In the genomic region with DNA sequence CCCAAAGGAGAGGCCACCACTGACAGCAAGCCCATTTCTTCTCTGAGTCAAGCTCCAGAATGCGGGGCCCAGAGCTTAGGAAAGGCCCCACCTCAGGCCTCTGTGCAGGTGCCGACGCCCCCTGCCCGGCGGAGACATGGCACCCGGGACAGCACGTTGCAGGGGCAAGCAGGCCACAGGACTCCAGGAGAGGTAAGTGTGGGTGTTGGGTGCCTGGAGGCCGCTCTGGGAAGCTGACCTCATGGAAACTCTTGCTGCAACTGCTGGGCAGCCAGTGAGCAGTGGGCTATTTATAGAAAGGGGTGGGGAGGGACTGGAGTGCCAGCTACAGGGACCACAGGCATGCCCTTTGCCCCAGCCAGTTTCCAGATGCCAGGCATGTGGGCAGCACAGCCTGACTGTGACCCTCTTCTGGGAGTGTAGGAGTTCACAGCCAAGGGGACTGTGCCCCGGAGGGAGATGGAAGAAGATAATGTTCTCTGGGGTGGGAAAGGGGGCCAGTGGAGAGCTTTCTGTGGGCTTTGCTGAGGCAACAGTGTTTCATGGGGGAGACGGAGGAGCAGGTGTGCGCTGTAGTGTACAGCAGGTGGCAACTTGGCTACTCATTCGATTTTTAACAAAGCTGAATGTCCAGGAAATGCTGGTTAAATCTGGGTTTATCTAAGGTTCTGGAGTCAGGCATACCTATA, we compare ENCODE assay signal across 2 cellular contexts.
TF ChIP-seq lines count a peak whose summit lies in the region.

No MANE protein-coding gene starts in this region.

TF ChIP-seq in Ishikawa, 13 proteins besides CTCF, POLR2A, EP300 and RAD21:
- TF ChIP-seq YY1 (IDR thresholded peaks at IDR 0.05; ENCODE audit: low read depth) (no peak), ZBTB7A (IDR thresholded peaks at IDR 0.05; ENCODE audit: low read depth) (no peak), CREB1 (IDR thresholded peaks at IDR 0.05; ENCODE audit: low read depth) (no peak), TCF12 (IDR thresholded peaks at IDR 0.05; ENCODE audit: low read depth) (no peak), CEBPB (IDR thresholded peaks at IDR 0.05) (peak; percentile 40; the same call in 1 of the 2 replicates)
- TF ChIP-seq, protein P1, sequence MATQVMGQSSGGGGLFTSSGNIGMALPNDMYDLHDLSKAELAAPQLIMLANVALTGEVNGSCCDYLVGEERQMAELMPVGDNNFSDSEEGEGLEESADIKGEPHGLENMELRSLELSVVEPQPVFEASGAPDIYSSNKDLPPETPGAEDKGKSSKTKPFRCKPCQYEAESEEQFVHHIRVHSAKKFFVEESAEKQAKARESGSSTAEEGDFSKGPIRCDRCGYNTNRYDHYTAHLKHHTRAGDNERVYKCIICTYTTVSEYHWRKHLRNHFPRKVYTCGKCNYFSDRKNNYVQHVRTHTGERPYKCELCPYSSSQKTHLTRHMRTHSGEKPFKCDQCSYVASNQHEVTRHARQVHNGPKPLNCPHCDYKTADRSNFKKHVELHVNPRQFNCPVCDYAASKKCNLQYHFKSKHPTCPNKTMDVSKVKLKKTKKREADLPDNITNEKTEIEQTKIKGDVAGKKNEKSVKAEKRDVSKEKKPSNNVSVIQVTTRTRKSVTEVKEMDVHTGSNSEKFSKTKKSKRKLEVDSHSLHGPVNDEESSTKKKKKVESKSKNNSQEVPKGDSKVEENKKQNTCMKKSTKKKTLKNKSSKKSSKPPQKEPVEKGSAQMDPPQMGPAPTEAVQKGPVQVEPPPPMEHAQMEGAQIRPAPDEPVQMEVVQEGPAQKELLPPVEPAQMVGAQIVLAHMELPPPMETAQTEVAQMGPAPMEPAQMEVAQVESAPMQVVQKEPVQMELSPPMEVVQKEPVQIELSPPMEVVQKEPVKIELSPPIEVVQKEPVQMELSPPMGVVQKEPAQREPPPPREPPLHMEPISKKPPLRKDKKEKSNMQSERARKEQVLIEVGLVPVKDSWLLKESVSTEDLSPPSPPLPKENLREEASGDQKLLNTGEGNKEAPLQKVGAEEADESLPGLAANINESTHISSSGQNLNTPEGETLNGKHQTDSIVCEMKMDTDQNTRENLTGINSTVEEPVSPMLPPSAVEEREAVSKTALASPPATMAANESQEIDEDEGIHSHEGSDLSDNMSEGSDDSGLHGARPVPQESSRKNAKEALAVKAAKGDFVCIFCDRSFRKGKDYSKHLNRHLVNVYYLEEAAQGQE (IDR thresholded peaks at IDR 0.05; ENCODE audit: low read depth): no peak
- TF ChIP-seq, protein P2, sequence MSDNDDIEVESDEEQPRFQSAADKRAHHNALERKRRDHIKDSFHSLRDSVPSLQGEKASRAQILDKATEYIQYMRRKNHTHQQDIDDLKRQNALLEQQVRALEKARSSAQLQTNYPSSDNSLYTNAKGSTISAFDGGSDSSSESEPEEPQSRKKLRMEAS (IDR thresholded peaks at IDR 0.05): 0 out of 2 replicates have a peak, but pooled peaks have one; percentile 11

TF ChIP-seq in K562, 482 proteins besides CTCF, POLR2A, EP300 and RAD21:
- TF ChIP-seq MEF2D (tag; conservative IDR thresholded peaks at IDR 0.05; ENCODE audit: low read depth): peak; percentile 71; the same call in 1 of the 2 replicates
- 0 out of 2 replicates have a peak, but pooled peaks have one; percentile 12 for TF ChIP-seq MEF2A (IDR thresholded peaks at IDR 0.05; ENCODE audit: control insufficient read depth, low read depth, low read length)
- no peak for TF ChIP-seq RBM17 (IDR thresholded peaks at IDR 0.05; ENCODE audit: borderline replicate concordance, low read depth, low read length)
